Comparison of ENCODE assay signal across 15 cellular contexts in genomic region chr10:47334627-47335026, GRCh38. TPM values are rescaled to one million over a fixed set of nuclear protein-coding genes. Genes with fewer than 3 reads are reported as not detected.
DNase-seq lines count a peak whose midpoint lies in the region; ATAC-seq and TF ChIP-seq lines count a peak whose summit lies in the region.
"Had no signal": no experiment of that assay in that cellular context is flagged by ENCODE, and none has a peak within 500 bp of the region (broad histone marks: within the 10 kb centered on the region; RNA-seq: fewer than 3 reads in every experiment).

No MANE protein-coding gene starts in this region.

- no peak overlapping the region for H3K4me3 ChIP-seq in RWPE2 (ENCODE audit: severe bottlenecking)
- no peak overlapping the region for H3K4me3 ChIP-seq in suprapubic skin
- H3K4me3 ChIP-seq: HAP-1 had no signal

- H3K4me1 Mint-ChIP-seq in neural crest cell = peaks cover 5% of the 10 kb centered on the region
- H3K4me1 Mint-ChIP-seq: B cell had no signal

- WGBS in suprapubic skin = 73% methylated on average over 4 of the region's 4 CpGs

- DNase-seq in RWPE2 (ENCODE audit: low spot score) (peak; percentile 6), neural crest cell (ENCODE audit: low read depth, low spot score) (no peak), suprapubic skin (ENCODE audit: low spot score in 2 of 2) (peak; percentile 37 to 42), HK-2 (ENCODE audit: unreplicated experiment) (no peak), foreskin melanocyte (no peak)
- DNase-seq: C1 segment of cervical spinal cord; CD4-positive, alpha-beta T cell; DND-41; GF-D8; GOT3 had no signal

- H3K36me3 ChIP-seq in RWPE2 (ENCODE audit: low read depth) (no peaks in the 10 kb centered on the region), suprapubic skin (no peaks in the 10 kb centered on the region)
- H3K36me3 ChIP-seq: HAP-1 had no signal

- peak overlapping the region; percentile 6 for H3K27ac Mint-ChIP-seq in neural crest cell (ENCODE audit: unreplicated experiment)
- H3K27ac Mint-ChIP-seq: B cell; CD4-positive, alpha-beta T cell had no signal

- H3K27me3 ChIP-seq in RWPE2 (ENCODE audit: insufficient read depth, poor library complexity, severe bottlenecking) (peaks cover 11% of the 10 kb centered on the region), suprapubic skin (peaks cover 15% of the 10 kb centered on the region)

- H3K4me1 ChIP-seq in RWPE2 (ENCODE audit: insufficient read depth, poor library complexity, severe bottlenecking) (no peaks in the 10 kb centered on the region), suprapubic skin (no peaks in the 10 kb centered on the region)
- H3K4me1 ChIP-seq: HAP-1 had no signal

- ATAC-seq in RWPE2 (ENCODE audit: low read depth) (no peak), HG03097 (IDR thresholded peaks at IDR 0.05; ENCODE audit: low FRiP score, unreplicated experiment) (no peak)

- H3K9me3 Mint-ChIP-seq in neural crest cell = no peaks in the 10 kb centered on the region
- H3K9me3 Mint-ChIP-seq: CD4-positive, alpha-beta T cell had no signal

- no peaks in the 10 kb centered on the region for H3K36me3 Mint-ChIP-seq in neural crest cell (ENCODE audit: low read depth)

- H3K9me3 ChIP-seq in RWPE2 (ENCODE audit: severe bottlenecking) (no peaks in the 10 kb centered on the region), suprapubic skin (no peaks in the 10 kb centered on the region)
- H3K9me3 ChIP-seq: HAP-1 had no signal

- peaks cover 9% of the 10 kb centered on the region for H3K27me3 Mint-ChIP-seq in neural crest cell (ENCODE audit: low read depth)
- H3K27me3 Mint-ChIP-seq: CD4-positive, alpha-beta T cell had no signal

- H3K4me3 Mint-ChIP-seq in neural crest cell = no peak overlapping the region
- H3K4me3 Mint-ChIP-seq: B cell; CD4-positive, alpha-beta T cell had no signal

- TF ChIP-seq EP300 in suprapubic skin (IDR thresholded peaks at IDR 0.05) = no peak

- H3K27ac ChIP-seq in RWPE2 (ENCODE audit: poor library complexity, severe bottlenecking) = no peak overlapping the region
- peak overlapping the region; percentile 1 for H3K27ac ChIP-seq in cingulate gyrus (ENCODE audit: low read depth, low read length)
- H3K27ac ChIP-seq in suprapubic skin = no peak overlapping the region
- H3K27ac ChIP-seq: HL-60 had no signal

- no peak for TF ChIP-seq POLR2A in suprapubic skin (IDR thresholded peaks at IDR 0.05)

- no peak for TF ChIP-seq CTCF in RWPE2 (IDR thresholded peaks at IDR 0.05; ENCODE audit: poor library complexity, severe bottlenecking)
- no peak for TF ChIP-seq CTCF in neural crest cell (conservative IDR thresholded peaks at IDR 0.05)
- TF ChIP-seq CTCF in suprapubic skin (IDR thresholded peaks at IDR 0.05) = no peak

RNA-seq across cellular contexts. Expression of gene GDF2, which starts 12.4 kb away (rescaled TPM):
- total RNA-seq in neural crest cell (not detected in 2 replicates), suprapubic skin (not detected)
- total RNA-seq: B cell; CD4-positive, alpha-beta T cell had no signal

RNA-seq across cellular contexts. Expression of gene RBP3, which starts 13.5 kb away (rescaled TPM):
- total RNA-seq in neural crest cell = not detected in 2 replicates
- not detected for total RNA-seq in suprapubic skin
- total RNA-seq: B cell; CD4-positive, alpha-beta T cell had no signal

RNA-seq across cellular contexts. Expression of gene GDF10, which starts 34.6 kb away (rescaled TPM):
- total RNA-seq in neural crest cell = 2.9 and 3.2 TPM in 2 replicates
- 1 to 10 TPM in 2 of 4 donors, not detected in 2; 1.3 to 1.4 TPM for total RNA-seq in suprapubic skin
- total RNA-seq: B cell had no signal

RNA-seq across cellular contexts. Expression of gene ZNF488, which starts 49.5 kb away (rescaled TPM):
- total RNA-seq in neural crest cell (2.9 and 3.2 TPM in 2 replicates), suprapubic skin (1 to 10 TPM; 1.0 to 3.9 (median 2.3) TPM)
- total RNA-seq: B cell; CD4-positive, alpha-beta T cell had no signal

Comparison
In these comparisons a context has a peak if more than half of its experiments do, and no peak if none do; other contexts are left out.
1. DNase-seq: peak in RWPE2 (single experiment) and suprapubic skin (2 of 2); none in neural crest cell (single experiment), HK-2 (single experiment) and foreskin melanocyte (single experiment).